1 cellular context compared by ENCODE assay signal in genomic region chr15:89490550-89491315, GRCh38.
A peak's percentile ranks its signal among the peaks of the same experiment; 100 is the strongest.
TF ChIP-seq lines count a peak whose summit lies in the region.

No MANE protein-coding gene starts in this region.

TF ChIP-seq in neural cell, 6 proteins besides CTCF, POLR2A, EP300 and RAD21 (continued from another document):
- TF ChIP-seq REST (IDR thresholded peaks at IDR 0.05; ENCODE audit: borderline replicate concordance) (peak; percentile 33), MXI1 (conservative IDR thresholded peaks at IDR 0.05; ENCODE audit: poor library complexity, severe bottlenecking) (no peak)
